20 cellular contexts compared by ENCODE assay signal in genomic region chr6:88704980-88705379, GRCh38.
DNase-seq lines count a peak whose midpoint lies in the region; ATAC-seq lines count a peak whose summit lies in the region.
"Had no signal": no experiment of that assay in that cellular context is flagged by ENCODE, and none has a peak within 500 bp of the region (broad histone marks: within the 10 kb centered on the region; RNA-seq: fewer than 3 reads in every experiment).

No MANE protein-coding gene starts in this region.

- no peak overlapping the region for H3K4me3 Mint-ChIP-seq in activated CD4-positive, alpha-beta T cell treated with anti-CD3 and anti-CD28 coated beads for 36 hours
- H3K4me3 Mint-ChIP-seq in activated CD4-positive, alpha-beta T cell treated with anti-CD3 and anti-CD28 coated beads, Interleukin-2, amount 10 ng/mL, durations not matched to agents 24 days and 14 days: no peak overlapping the region
- no peak overlapping the region for H3K4me3 Mint-ChIP-seq in stimulated activated memory B cell treated with anti-CD40 and anti-IgM and Interleukin-4, amounts not matched to agents 10 μg/mL and 1 μg/mL and 100 μg/mL, for 72 hours
- H3K4me3 Mint-ChIP-seq: endodermal cell; stimulated activated naive CD8-positive, alpha-beta T cell treated with anti-CD3 and anti-CD28 coated beads, Interleukin-15, Interleukin-2, amounts not matched to agents 100 ng/mL and 50 ng/mL, for 24 hours; T-helper 17 cell had no signal

- DNase-seq in activated CD4-positive, alpha-beta T cell treated with anti-CD3 and anti-CD28 coated beads for 36 hours: no peak
- no peak for DNase-seq in activated CD4-positive, alpha-beta T cell treated with anti-CD3 and anti-CD28 coated beads, Interleukin-2, amount 10 ng/mL, durations not matched to agents 24 days and 14 days
- DNase-seq in LHCN-M2 (ENCODE audit: low read depth) (peak; percentile 4), amniotic epithelial cell (ENCODE audit: low read depth) (peak; percentile 83), AML-193 (lab: John Stamatoyannopoulos, UW) (no peak), NCI-H748 (lab: John Stamatoyannopoulos, UW; ENCODE audit: unreplicated experiment) (no peak), HuH-7 (ENCODE audit: low spot score) (no peak)
- DNase-seq: activated gamma-delta T cell; amygdala; BE2C; endodermal cell; glutamatergic neuron; NCI-H1694; NCI-H748 treated with DMSO at 0.1 percent for 48 hours; PC-3; stimulated activated CD4-positive, alpha-beta T cell treated with anti-CD3 and anti-CD28 coated beads, Interleukin-4, amount 100 ng/mL, for 1 hour; T-helper 17 cell had no signal

- H3K27ac Mint-ChIP-seq in activated CD4-positive, alpha-beta T cell treated with anti-CD3 and anti-CD28 coated beads for 36 hours: no peak overlapping the region
- H3K27ac Mint-ChIP-seq in activated CD4-positive, alpha-beta T cell treated with anti-CD3 and anti-CD28 coated beads, Interleukin-2, amount 10 ng/mL, durations not matched to agents 24 days and 14 days: no peak overlapping the region
- H3K27ac Mint-ChIP-seq in stimulated activated memory B cell treated with anti-CD40 and anti-IgM and Interleukin-4, amounts not matched to agents 10 μg/mL and 1 μg/mL and 100 μg/mL, for 72 hours: peak overlapping the region; percentile 43
- H3K27ac Mint-ChIP-seq: endodermal cell, IgD-negative memory B cell, T-helper 17 cell had no signal

- H3K4me1 Mint-ChIP-seq in activated CD4-positive, alpha-beta T cell treated with anti-CD3 and anti-CD28 coated beads for 36 hours: peaks cover 24% of the 10 kb centered on the region
- peaks cover 6% of the 10 kb centered on the region for H3K4me1 Mint-ChIP-seq in activated CD4-positive, alpha-beta T cell treated with anti-CD3 and anti-CD28 coated beads, Interleukin-2, amount 10 ng/mL, durations not matched to agents 24 days and 14 days
- peaks cover 33% of the 10 kb centered on the region for H3K4me1 Mint-ChIP-seq in stimulated activated memory B cell treated with anti-CD40 and anti-IgM and Interleukin-4, amounts not matched to agents 10 μg/mL and 1 μg/mL and 100 μg/mL, for 72 hours

- H3K27me3 Mint-ChIP-seq in activated CD4-positive, alpha-beta T cell treated with anti-CD3 and anti-CD28 coated beads for 36 hours: no peaks in the 10 kb centered on the region
- no peaks in the 10 kb centered on the region for H3K27me3 Mint-ChIP-seq in activated CD4-positive, alpha-beta T cell treated with anti-CD3 and anti-CD28 coated beads, Interleukin-2, amount 10 ng/mL, durations not matched to agents 24 days and 14 days
- no peaks in the 10 kb centered on the region for H3K27me3 Mint-ChIP-seq in stimulated activated memory B cell treated with anti-CD40 and anti-IgM and Interleukin-4, amounts not matched to agents 10 μg/mL and 1 μg/mL and 100 μg/mL, for 72 hours
- H3K27me3 Mint-ChIP-seq: IgD-negative memory B cell; stimulated activated naive CD8-positive, alpha-beta T cell treated with anti-CD3 and anti-CD28 coated beads, Interleukin-15, Interleukin-2, amounts not matched to agents 100 ng/mL and 50 ng/mL, for 24 hours; T-helper 17 cell had no signal

- intact Hi-C loops in activated CD4-positive, alpha-beta T cell treated with anti-CD3 and anti-CD28 coated beads for 36 hours (cut with DNase I, micrococcal nuclease): no loop called here
- intact Hi-C loops in activated CD4-positive, alpha-beta T cell treated with anti-CD3 and anti-CD28 coated beads, Interleukin-2, amount 10 ng/mL, durations not matched to agents 24 days and 14 days (cut with micrococcal nuclease): no loop called here

- ATAC-seq in activated CD4-positive, alpha-beta T cell treated with anti-CD3 and anti-CD28 coated beads for 36 hours: peak; percentile 51
- no peak for ATAC-seq in stimulated activated memory B cell treated with anti-CD40 and anti-IgM and Interleukin-4, amounts not matched to agents 10 μg/mL and 1 μg/mL and 100 μg/mL, for 72 hours
- ATAC-seq: PC-3, T-helper 17 cell had no signal

- POLR2A ChIA-PET in activated CD4-positive, alpha-beta T cell treated with anti-CD3 and anti-CD28 coated beads for 36 hours (lab: Charles Lee): no interaction called here

- CTCF ChIA-PET in activated CD4-positive, alpha-beta T cell treated with anti-CD3 and anti-CD28 coated beads for 36 hours (lab: Charles Lee): no interaction called here

- peaks cover 3% of the 10 kb centered on the region for H3K9me3 Mint-ChIP-seq in activated CD4-positive, alpha-beta T cell treated with anti-CD3 and anti-CD28 coated beads for 36 hours (ENCODE audit: low read depth)
- peaks cover 6% of the 10 kb centered on the region for H3K9me3 Mint-ChIP-seq in activated CD4-positive, alpha-beta T cell treated with anti-CD3 and anti-CD28 coated beads, Interleukin-2, amount 10 ng/mL, durations not matched to agents 24 days and 14 days
- peaks cover 3% of the 10 kb centered on the region for H3K9me3 Mint-ChIP-seq in stimulated activated memory B cell treated with anti-CD40 and anti-IgM and Interleukin-4, amounts not matched to agents 10 μg/mL and 1 μg/mL and 100 μg/mL, for 72 hours
- H3K9me3 Mint-ChIP-seq: endodermal cell had no signal

- H3K36me3 Mint-ChIP-seq in activated CD4-positive, alpha-beta T cell treated with anti-CD3 and anti-CD28 coated beads for 36 hours (ENCODE audit: low read depth): peaks cover 10% of the 10 kb centered on the region
- H3K36me3 Mint-ChIP-seq in activated CD4-positive, alpha-beta T cell treated with anti-CD3 and anti-CD28 coated beads, Interleukin-2, amount 10 ng/mL, durations not matched to agents 24 days and 14 days (ENCODE audit: low read depth): peaks cover 9% of the 10 kb centered on the region
- peaks cover 10% of the 10 kb centered on the region for H3K36me3 Mint-ChIP-seq in stimulated activated memory B cell treated with anti-CD40 and anti-IgM and Interleukin-4, amounts not matched to agents 10 μg/mL and 1 μg/mL and 100 μg/mL, for 72 hours

Comparison
In these comparisons a context has a peak if more than half of its experiments do, and no peak if none do; other contexts are left out.
1. DNase-seq: peak in LHCN-M2 (single experiment) and amniotic epithelial cell (single experiment); none in activated CD4-positive, alpha-beta T cell treated with anti-CD3 and anti-CD28 coated beads for 36 hours (single experiment), activated CD4-positive, alpha-beta T cell treated with anti-CD3 and anti-CD28 coated beads, Interleukin-2, amount 10 ng/mL, durations not matched to agents 24 days and 14 days (single experiment), AML-193 (0 of 2), NCI-H748 (single experiment) and HuH-7 (single experiment).